ENCODE assay signal across 13 cellular contexts in genomic region chr3:17552351-17552750, GRCh38.
"Had no signal": no experiment of that assay in that cellular context is flagged by ENCODE, and none has a peak within 500 bp of the region (broad histone marks: within the 10 kb centered on the region; RNA-seq: fewer than 3 reads in every experiment).

No MANE protein-coding gene starts in this region.

- H3K9me3 ChIP-seq: uterus had no signal

- ATAC-seq: stimulated activated naive CD8-positive, alpha-beta T cell treated with anti-CD3 and anti-CD28 coated beads, Interleukin-15, amount 100 ng/mL, for 72 hours had no signal

- H3K4me1 ChIP-seq: uterus had no signal

- H3K27ac ChIP-seq: hepatocyte, uterus had no signal

- H3K4me3 ChIP-seq: coronary artery, hepatocyte, uterus had no signal

- H3K27me3 ChIP-seq: hepatocyte, uterus had no signal

- H3K36me3 ChIP-seq: uterus had no signal

- DNase-seq: activated CD4-positive, alpha-beta T cell treated with anti-CD3 and anti-CD28 coated beads, Interleukin-2, amount 10 ng/mL, durations not matched to agents 7 days and 5 days; activated CD4-positive, CD25-positive, alpha-beta regulatory T cell; activated T-cell treated with anti-CD3 and anti-CD28 coated beads, Interleukin-2, amount 50 U/mL, for 1 hour; caudate nucleus; effector CD4-positive, alpha-beta T cell; kidney; stimulated activated CD4-positive, alpha-beta T cell treated with anti-CD3 and anti-CD28 coated beads, Interleukin-4, amount 100 ng/mL, for 1 hour; stimulated activated CD8-positive, alpha-beta memory T cell treated with anti-CD3 and anti-CD28 coated beads, Interleukin-4, amount 100 ng/mL, for 48 hours; stimulated activated naive CD8-positive, alpha-beta T cell treated with anti-CD3 and anti-CD28 coated beads, Interleukin-15, amount 100 ng/mL, for 72 hours; T-helper 1 cell; uterus had no signal
